Comparison of ENCODE assay signal across 23 cellular contexts in the genomic region with DNA sequence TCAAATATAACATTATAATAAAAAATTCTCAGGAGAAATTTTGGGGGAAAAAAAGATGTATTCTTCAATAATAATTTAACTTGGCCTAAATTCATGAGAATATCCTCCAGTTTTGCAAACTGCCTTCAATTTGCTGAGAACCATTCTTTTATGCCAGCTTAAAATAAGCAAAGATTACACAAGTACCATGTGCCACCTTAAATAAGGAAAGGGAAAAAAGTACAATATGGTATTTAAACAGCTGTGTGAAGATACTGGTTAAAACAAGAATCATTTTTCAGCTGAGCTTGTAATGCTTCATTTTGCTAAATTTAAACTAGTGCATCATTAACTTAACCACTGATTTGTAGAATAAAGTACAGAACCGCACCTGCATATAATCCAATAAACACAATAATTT.
"Had no signal": no experiment of that assay in that cellular context is flagged by ENCODE, and none has a peak within 500 bp of the region (broad histone marks: within the 10 kb centered on the region; RNA-seq: fewer than 3 reads in every experiment).

No MANE protein-coding gene starts in this region.

- H3K36me3 ChIP-seq: MG63, SJSA1 had no signal

- DNase-seq: IMR-90, Karpas-422, KG1, MG63, NCI-H1092, NCI-H1105 treated with DMSO at 0.1 percent for 48 hours, NCI-H1417 treated with DMSO at 0.1 percent for 48 hours, NCI-H146, NCI-H1694 treated with DMSO at 0.1 percent for 48 hours, NCI-H1930, NCI-H2081, NCI-H2107, NCI-H2227 treated with DMSO at 0.1 percent for 48 hours, NCI-H524, NCI-H526 treated with DMSO at 0.1 percent for 48 hours, NCI-H748 treated with DMSO at 0.1 percent for 48 hours, Right ventricle myocardium superior, RPMI8226, SIG-M5 had no signal

- FAIRE-seq: HepG2, RCC 7860 had no signal

- H3K27me3 ChIP-seq: MG63, SJSA1 had no signal

- H3K4me3 ChIP-seq: MG63, SJSA1, SK-N-MC had no signal

- H3K4me1 ChIP-seq: SJSA1 had no signal

- H3K27ac ChIP-seq: SJSA1, SK-N-MC had no signal

- H3K9me3 ChIP-seq: MG63, SJSA1 had no signal
